In the genomic region with DNA sequence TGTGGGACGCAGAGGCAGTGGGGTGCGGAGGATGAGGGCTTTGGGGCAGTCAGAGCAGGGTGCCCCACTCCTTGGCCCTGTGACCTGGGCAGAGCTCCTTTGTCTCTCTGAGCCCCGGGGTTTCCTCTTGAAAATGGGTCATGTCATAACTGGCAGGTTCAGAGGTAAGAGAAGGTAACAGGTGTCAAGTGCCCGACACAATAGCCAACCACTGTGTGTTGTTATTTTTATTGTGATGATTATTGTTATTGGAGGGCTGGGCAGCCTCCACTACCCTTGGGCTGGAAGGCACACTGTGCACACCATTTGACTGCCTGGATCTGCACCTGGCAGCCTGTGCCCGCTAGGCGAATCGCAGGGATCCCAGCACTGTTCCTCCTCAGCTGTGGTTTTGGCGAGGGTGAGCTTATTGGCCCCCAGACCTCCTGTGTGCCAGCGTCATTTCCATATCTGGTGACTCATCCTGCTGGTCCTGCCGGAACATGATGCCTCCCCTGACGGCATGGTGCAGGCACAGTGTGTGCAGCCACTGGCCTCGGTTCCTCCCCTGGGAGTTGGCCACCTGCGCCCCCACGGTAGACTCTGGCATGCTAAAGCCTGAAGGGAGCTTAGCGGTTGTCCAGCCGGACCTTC, we compare ENCODE assay signal across 8 cellular contexts. TPM values are rescaled to one million over a fixed set of nuclear protein-coding genes. Genes with fewer than 3 reads are reported as not detected.
DNase-seq lines count a peak whose midpoint lies in the region; ATAC-seq and TF ChIP-seq lines count a peak whose summit lies in the region.

No MANE protein-coding gene starts in this region.

- no peaks in the 10 kb centered on the region for H3K9me3 ChIP-seq in psoas muscle

- ATAC-seq in psoas muscle (peak; percentile 89 to 93 (median 90)), HG03108 (IDR thresholded peaks at IDR 0.05; ENCODE audit: unreplicated experiment) (no peak)

- intact Hi-C loops in psoas muscle (cut with DNase I): no loop called here

- no peaks in the 10 kb centered on the region for H3K9me3 Mint-ChIP-seq in progenitor cell of endocrine pancreas (ENCODE audit: low read depth)

- no peaks in the 10 kb centered on the region for H3K27me3 ChIP-seq in psoas muscle (ENCODE audit: insufficient read depth in 3 of 3, low read length in 2 of 3)

- H3K4me1 ChIP-seq in psoas muscle: peaks cover 7% of the 10 kb centered on the region

- H3K36me3 Mint-ChIP-seq in progenitor cell of endocrine pancreas (ENCODE audit: insufficient read depth): no peaks in the 10 kb centered on the region

- H3K27me3 Mint-ChIP-seq in progenitor cell of endocrine pancreas: no peaks in the 10 kb centered on the region

- H3K4me3 Mint-ChIP-seq in progenitor cell of endocrine pancreas (ENCODE audit: low read depth): no peak overlapping the region

- DNase-seq in H4 (ENCODE audit: low spot score) (peak; percentile 87), NCI-H446 (lab: John Stamatoyannopoulos, UW) (peak; percentile 25 to 62), cerebellar cortex (ENCODE audit: low spot score) (peak; percentile 81), psoas muscle (peak; percentile 79 to 87), progenitor cell of endocrine pancreas (ENCODE audit: low spot score, unreplicated experiment) (no peak)
- no peak for DNase-seq in stimulated activated CD4-positive, alpha-beta T cell treated with anti-CD3 and anti-CD28 coated beads, Interleukin-4, amount 100 ng/mL, for 24 hours
- no peak for DNase-seq in stimulated activated CD4-positive, alpha-beta T cell treated with anti-CD3 and anti-CD28 coated beads, Interleukin-2, amount 100 ng/mL, for 48 hours

- TF ChIP-seq CTCF in psoas muscle (IDR thresholded peaks at IDR 0.05): no peak
- TF ChIP-seq CTCF in progenitor cell of endocrine pancreas (IDR thresholded peaks at IDR 0.05; ENCODE audit: unreplicated experiment): no peak

- H3K27ac ChIP-seq in psoas muscle: peak overlapping the region; percentile 47

- H3K4me1 Mint-ChIP-seq in progenitor cell of endocrine pancreas (ENCODE audit: low read depth): peaks cover 12% of the 10 kb centered on the region

- H3K4me3 ChIP-seq in psoas muscle: no peak overlapping the region

- 30 to 47% (median 32%) methylated on average over 16 of the region's 16 CpGs for WGBS in psoas muscle, 3 donors

- no peak overlapping the region for H3K27ac Mint-ChIP-seq in progenitor cell of endocrine pancreas

- H3K36me3 ChIP-seq in psoas muscle (ENCODE audit: insufficient read depth in 1 of 2, low read depth in 1 of 2): no peaks in the 10 kb centered on the region

RNA-seq across cellular contexts. Expression of a gene that starts 15.4 kb away (rescaled TPM):
- not detected in 2 replicates for total RNA-seq in H4 (2014; rRNA removed; shearing (Covaris generic))
- total RNA-seq in psoas muscle: under 1 TPM in 2 of 4 donors, not detected in 2; 0.25 to 0.36 TPM
- under 1 TPM; 0.10 to 0.18 (median 0.18) TPM for polyA plus RNA-seq in psoas muscle
- 0.95 and 1.3 TPM in 2 replicates for total RNA-seq in progenitor cell of endocrine pancreas

RNA-seq across cellular contexts. Expression of a gene that starts 46.3 kb away (rescaled TPM):
- 145 and 155 TPM in 2 replicates for total RNA-seq in H4 (2014; rRNA removed; shearing (Covaris generic))
- 10 to 100 TPM; 69.2 to 95.9 (median 88.4) TPM for total RNA-seq in psoas muscle
- polyA plus RNA-seq in psoas muscle: 100 to 1,000 TPM; 215 to 280 (median 238) TPM
- 80.0 and 83.1 TPM in 2 replicates for total RNA-seq in progenitor cell of endocrine pancreas

RNA-seq across cellular contexts. Expression of a gene that starts 46.4 kb away (rescaled TPM):
- 0.41 and 1.1 TPM in 2 replicates for total RNA-seq in H4 (2014; rRNA removed; shearing (Covaris generic))
- total RNA-seq in psoas muscle (under 1 TPM; 0.17 to 0.43 (median 0.20) TPM), progenitor cell of endocrine pancreas (0.89 and 0.93 TPM in 2 replicates)
- polyA plus RNA-seq in psoas muscle: 1 to 10 TPM in 1 of 3 donors, under 1 TPM in 2; 0.36 to 1.2 (median 0.72) TPM

RNA-seq across cellular contexts. Expression of a gene that starts 57.4 kb away (rescaled TPM):
- 15.8 and 21.7 TPM in 2 replicates for total RNA-seq in H4 (2014; rRNA removed; shearing (Covaris generic))
- total RNA-seq in psoas muscle (10 to 100 TPM; 11.9 to 31.5 (median 17.8) TPM), progenitor cell of endocrine pancreas (64.2 and 67.3 TPM in 2 replicates)
- polyA plus RNA-seq in psoas muscle: 10 to 100 TPM; 15.2 to 19.6 (median 18.9) TPM

Comparison
In these comparisons a context has a peak if more than half of its experiments do, and no peak if none do; other contexts are left out.
1. DNase-seq: peak in H4 (single experiment), NCI-H446 (2 of 2), cerebellar cortex (single experiment) and psoas muscle (2 of 2); none in progenitor cell of endocrine pancreas (single experiment), stimulated activated CD4-positive, alpha-beta T cell treated with anti-CD3 and anti-CD28 coated beads, Interleukin-4, amount 100 ng/mL, for 24 hours (single experiment) and stimulated activated CD4-positive, alpha-beta T cell treated with anti-CD3 and anti-CD28 coated beads, Interleukin-2, amount 100 ng/mL, for 48 hours (0 of 2).